17 cellular contexts compared by ENCODE assay signal in genomic region chr12:5317556-5317955, GRCh38.
DNase-seq lines count a peak whose midpoint lies in the region; ATAC-seq, FAIRE-seq and TF ChIP-seq lines count a peak whose summit lies in the region.
"Had no signal": no experiment of that assay in that cellular context is flagged by ENCODE, and none has a peak within 500 bp of the region (broad histone marks: within the 10 kb centered on the region; RNA-seq: fewer than 3 reads in every experiment).

No MANE protein-coding gene starts in this region.

- intact Hi-C loops in natural killer cell (cut with micrococcal nuclease): no loop called here

- H3K4me1 Mint-ChIP-seq in WTC11 (no peaks in the 10 kb centered on the region), natural killer cell (no peaks in the 10 kb centered on the region)
- H3K4me1 Mint-ChIP-seq: GM23338 had no signal

- peak; percentile 44 for FAIRE-seq in HTR-8/SVneo (lab: Jason Lieb, UNC)
- no peak for FAIRE-seq in GM12891 (lab: Jason Lieb, UNC)
- FAIRE-seq: D721Med, H54, K562 had no signal

- H3K9me3 Mint-ChIP-seq in WTC11: peaks cover 58% of the 10 kb centered on the region
- peaks cover 0 to 11% of the 10 kb centered on the region in 2 donors for H3K9me3 Mint-ChIP-seq in natural killer cell

- no peak for ATAC-seq in WTC11
- no peak for ATAC-seq in natural killer cell
- ATAC-seq: GM23338, K562 had no signal

- TF ChIP-seq CTCF in WTC11 (IDR thresholded peaks at IDR 0.05): no peak
- TF ChIP-seq CTCF in natural killer cell (IDR thresholded peaks at IDR 0.05): no peak

- no peak overlapping the region for H3K4me3 Mint-ChIP-seq in WTC11
- H3K4me3 Mint-ChIP-seq in natural killer cell: no peak overlapping the region
- H3K4me3 Mint-ChIP-seq: CD4-positive, alpha-beta T cell; GM23338 had no signal

- H3K36me3 Mint-ChIP-seq in WTC11 (peaks cover 33% of the 10 kb centered on the region), natural killer cell (no peaks in the 10 kb centered on the region)

- peak; percentile 13 for DNase-seq in AG08395 (ENCODE audit: low spot score)
- no peak for DNase-seq in HTR-8/SVneo (ENCODE audit: insufficient read length, low spot score)
- DNase-seq in SW480 (ENCODE audit: low spot score): peak; percentile 14
- peak; percentile 22 for DNase-seq in myocyte (ENCODE audit: low read depth)
- no peak for DNase-seq in WTC11 (ENCODE audit: low spot score)
- DNase-seq in natural killer cell: no peak
- no peak for DNase-seq in GM12891 (ENCODE audit: insufficient read length, low spot score)
- DNase-seq in NCI-H226: no peak
- DNase-seq: 8988T; Caco-2; CD4-positive, alpha-beta T cell; GDM1; HCEC 1CT had no signal

- CTCF ChIA-PET in WTC11 (lab: Charles Lee): no interaction called here

- H3K27ac Mint-ChIP-seq in WTC11 (no peak overlapping the region), natural killer cell (no peak overlapping the region)
- H3K27ac Mint-ChIP-seq: CD4-positive, alpha-beta T cell; GM23338 had no signal

- no peak for TF ChIP-seq POLR2A in GM12891 (IDR thresholded peaks at IDR 0.05; ENCODE audit: low read depth, low read length)

- POLR2A ChIA-PET in WTC11 (lab: Charles Lee): no interaction called here

- no peaks in the 10 kb centered on the region; the same call in none of the 2 replicates for H3K27me3 Mint-ChIP-seq in WTC11 (ENCODE audit: low read depth)
- peaks cover 0 to 21% of the 10 kb centered on the region in 2 donors for H3K27me3 Mint-ChIP-seq in natural killer cell (ENCODE audit: low read depth in 2 of 2)

TF ChIP-seq in WTC11, 78 proteins besides CTCF, POLR2A, EP300 and RAD21 (continues in another document):
- TF ChIP-seq USF1 (CRISPR knock-in tag; IDR thresholded peaks at IDR 0.05): no peak
- TF ChIP-seq NFE2L1 (CRISPR knock-in tag; IDR thresholded peaks at IDR 0.05): no peak
- TF ChIP-seq HMGXB4 (CRISPR knock-in tag; IDR thresholded peaks at IDR 0.05): no peak
- no peak for TF ChIP-seq MXD4 (CRISPR knock-in tag; IDR thresholded peaks at IDR 0.05; ENCODE audit: borderline replicate concordance)
- TF ChIP-seq HMGA2 (CRISPR knock-in tag; IDR thresholded peaks at IDR 0.05): no peak
- TF ChIP-seq FOXP1 (CRISPR knock-in tag; IDR thresholded peaks at IDR 0.05; ENCODE audit: borderline replicate concordance): no peak
- no peak for TF ChIP-seq ETV6 (CRISPR knock-in tag; IDR thresholded peaks at IDR 0.05)
- TF ChIP-seq JUN (CRISPR knock-in tag; IDR thresholded peaks at IDR 0.05): no peak
- TF ChIP-seq AR (CRISPR knock-in tag; IDR thresholded peaks at IDR 0.05): no peak

TF ChIP-seq in GM12891, 5 proteins besides CTCF, POLR2A, EP300 and RAD21:
- no peak for TF ChIP-seq POU2F2 (IDR thresholded peaks at IDR 0.05; ENCODE audit: low read depth, low read length)
- no peak for TF ChIP-seq SPI1 (IDR thresholded peaks at IDR 0.05; ENCODE audit: low read depth, low read length)
- no peak for TF ChIP-seq PAX5 (IDR thresholded peaks at IDR 0.05; ENCODE audit: insufficient read depth, low read length, severe bottlenecking)
- TF ChIP-seq POLR2AphosphoS5 (IDR thresholded peaks at IDR 0.05; ENCODE audit: low read depth, low read length): no peak
- no peak for TF ChIP-seq TAF1 (IDR thresholded peaks at IDR 0.05; ENCODE audit: low read depth, low read length)

Comparison
In these comparisons a context has a peak if more than half of its experiments do, and no peak if none do; other contexts are left out.
1. DNase-seq: peak in AG08395 (single experiment), SW480 (single experiment) and myocyte (single experiment); none in HTR-8/SVneo (single experiment), WTC11 (single experiment), natural killer cell (single experiment), GM12891 (single experiment) and NCI-H226 (single experiment).